Comparison of ENCODE assay signal across 3 cellular contexts in the genomic region with DNA sequence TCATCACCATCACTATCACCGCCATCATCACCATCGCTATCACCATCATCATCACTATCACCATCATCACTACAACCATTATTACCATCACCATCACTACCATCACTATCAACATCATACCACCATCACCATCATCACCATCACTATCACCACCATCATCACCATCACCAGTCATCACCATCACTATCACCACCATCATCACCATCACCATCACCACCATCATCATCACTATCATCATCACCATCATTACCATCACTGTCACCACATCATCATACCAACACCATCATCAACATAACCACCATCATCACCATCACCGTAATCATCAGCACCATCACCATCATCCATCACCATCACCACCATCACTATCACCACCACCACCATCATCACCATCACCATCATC.
TF ChIP-seq lines count a peak whose summit lies in the region.

No MANE protein-coding gene starts in this region.

TF ChIP-seq in HepG2, 621 proteins besides CTCF, POLR2A, EP300 and RAD21:
- TF ChIP-seq SOX6 (IDR thresholded peaks at IDR 0.05) (0 out of 2 replicates have a peak, but pooled peaks have one; percentile 37), SOX6 (CRISPR knock-in tag; IDR thresholded peaks at IDR 0.05) (no peak), FOXA1 (IDR thresholded peaks at IDR 0.05) (peak; percentile 33; the same call in 1 of the 2 replicates), FOXA1 (CRISPR knock-in tag; IDR thresholded peaks at IDR 0.05) (no peak), EED (CRISPR knock-in tag; IDR thresholded peaks at IDR 0.05) (no peak), CREB1 (IDR thresholded peaks at IDR 0.05) (peak; percentile 97), CREB1 (CRISPR knock-in tag; IDR thresholded peaks at IDR 0.05) (no peak), ZNF282 (IDR thresholded peaks at IDR 0.05; ENCODE audit: partially characterized antibody) (peak; percentile 55)
- TF ChIP-seq, protein P1, sequence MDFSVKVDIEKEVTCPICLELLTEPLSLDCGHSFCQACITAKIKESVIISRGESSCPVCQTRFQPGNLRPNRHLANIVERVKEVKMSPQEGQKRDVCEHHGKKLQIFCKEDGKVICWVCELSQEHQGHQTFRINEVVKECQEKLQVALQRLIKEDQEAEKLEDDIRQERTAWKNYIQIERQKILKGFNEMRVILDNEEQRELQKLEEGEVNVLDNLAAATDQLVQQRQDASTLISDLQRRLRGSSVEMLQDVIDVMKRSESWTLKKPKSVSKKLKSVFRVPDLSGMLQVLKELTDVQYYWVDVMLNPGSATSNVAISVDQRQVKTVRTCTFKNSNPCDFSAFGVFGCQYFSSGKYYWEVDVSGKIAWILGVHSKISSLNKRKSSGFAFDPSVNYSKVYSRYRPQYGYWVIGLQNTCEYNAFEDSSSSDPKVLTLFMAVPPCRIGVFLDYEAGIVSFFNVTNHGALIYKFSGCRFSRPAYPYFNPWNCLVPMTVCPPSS (IDR thresholded peaks at IDR 0.05): peak; percentile 83; the same call in 1 of the 2 replicates

TF ChIP-seq in IMR-90, 13 proteins besides CTCF, POLR2A, EP300 and RAD21:
- TF ChIP-seq, protein P2, sequence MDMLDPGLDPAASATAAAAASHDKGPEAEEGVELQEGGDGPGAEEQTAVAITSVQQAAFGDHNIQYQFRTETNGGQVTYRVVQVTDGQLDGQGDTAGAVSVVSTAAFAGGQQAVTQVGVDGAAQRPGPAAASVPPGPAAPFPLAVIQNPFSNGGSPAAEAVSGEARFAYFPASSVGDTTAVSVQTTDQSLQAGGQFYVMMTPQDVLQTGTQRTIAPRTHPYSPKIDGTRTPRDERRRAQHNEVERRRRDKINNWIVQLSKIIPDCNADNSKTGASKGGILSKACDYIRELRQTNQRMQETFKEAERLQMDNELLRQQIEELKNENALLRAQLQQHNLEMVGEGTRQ (IDR thresholded peaks at IDR 0.05; ENCODE audit: low read depth, low read length): no peak
- TF ChIP-seq MAFK (IDR thresholded peaks at IDR 0.05; ENCODE audit: low read depth, low read length): no peak
- no peak for TF ChIP-seq FOS (IDR thresholded peaks at IDR 0.05; ENCODE audit: low read depth, low read length)

TF ChIP-seq in H1, 55 proteins besides CTCF, POLR2A, EP300 and RAD21:
- TF ChIP-seq SAP30 (IDR thresholded peaks at IDR 0.05; ENCODE audit: insufficient read depth, insufficient replicate concordance, low read length): no peak
- TF ChIP-seq, protein P3, sequence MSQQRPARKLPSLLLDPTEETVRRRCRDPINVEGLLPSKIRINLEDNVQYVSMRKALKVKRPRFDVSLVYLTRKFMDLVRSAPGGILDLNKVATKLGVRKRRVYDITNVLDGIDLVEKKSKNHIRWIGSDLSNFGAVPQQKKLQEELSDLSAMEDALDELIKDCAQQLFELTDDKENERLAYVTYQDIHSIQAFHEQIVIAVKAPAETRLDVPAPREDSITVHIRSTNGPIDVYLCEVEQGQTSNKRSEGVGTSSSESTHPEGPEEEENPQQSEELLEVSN (IDR thresholded peaks at IDR 0.05): no peak
- no peak for TF ChIP-seq KDM4A (IDR thresholded peaks at IDR 0.05; ENCODE audit: low read depth, low read length, severe bottlenecking)
- no peak for TF ChIP-seq KDM5A (IDR thresholded peaks at IDR 0.05; ENCODE audit: low read length)
- TF ChIP-seq, protein P2 (IDR thresholded peaks at IDR 0.05; ENCODE audit: low read length): no peak
- TF ChIP-seq CREB1 (IDR thresholded peaks at IDR 0.05): no peak
- TF ChIP-seq, protein P4, sequence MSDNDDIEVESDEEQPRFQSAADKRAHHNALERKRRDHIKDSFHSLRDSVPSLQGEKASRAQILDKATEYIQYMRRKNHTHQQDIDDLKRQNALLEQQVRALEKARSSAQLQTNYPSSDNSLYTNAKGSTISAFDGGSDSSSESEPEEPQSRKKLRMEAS (IDR thresholded peaks at IDR 0.05): no peak
- TF ChIP-seq TAF7 (optimal IDR thresholded peaks at IDR 0.05; ENCODE audit: borderline replicate concordance, low read depth, low read length): no peak
- no peak for TF ChIP-seq CBX5 (IDR thresholded peaks at IDR 0.05; ENCODE audit: low read depth, low read length)
- no peak for TF ChIP-seq NANOG (IDR thresholded peaks at IDR 0.05; ENCODE audit: insufficient read depth, low read depth, low read length, poor library complexity, severe bottlenecking)
- no peak for TF ChIP-seq RXRA (IDR thresholded peaks at IDR 0.05; ENCODE audit: insufficient read depth, low read depth, low read length)
- no peak for TF ChIP-seq TEAD4 (IDR thresholded peaks at IDR 0.05; ENCODE audit: low read depth, low read length)
- TF ChIP-seq MAFK (IDR thresholded peaks at IDR 0.05; ENCODE audit: low read depth, low read length): no peak
